ENCODE assay signal across 23 cellular contexts in the genomic region with DNA sequence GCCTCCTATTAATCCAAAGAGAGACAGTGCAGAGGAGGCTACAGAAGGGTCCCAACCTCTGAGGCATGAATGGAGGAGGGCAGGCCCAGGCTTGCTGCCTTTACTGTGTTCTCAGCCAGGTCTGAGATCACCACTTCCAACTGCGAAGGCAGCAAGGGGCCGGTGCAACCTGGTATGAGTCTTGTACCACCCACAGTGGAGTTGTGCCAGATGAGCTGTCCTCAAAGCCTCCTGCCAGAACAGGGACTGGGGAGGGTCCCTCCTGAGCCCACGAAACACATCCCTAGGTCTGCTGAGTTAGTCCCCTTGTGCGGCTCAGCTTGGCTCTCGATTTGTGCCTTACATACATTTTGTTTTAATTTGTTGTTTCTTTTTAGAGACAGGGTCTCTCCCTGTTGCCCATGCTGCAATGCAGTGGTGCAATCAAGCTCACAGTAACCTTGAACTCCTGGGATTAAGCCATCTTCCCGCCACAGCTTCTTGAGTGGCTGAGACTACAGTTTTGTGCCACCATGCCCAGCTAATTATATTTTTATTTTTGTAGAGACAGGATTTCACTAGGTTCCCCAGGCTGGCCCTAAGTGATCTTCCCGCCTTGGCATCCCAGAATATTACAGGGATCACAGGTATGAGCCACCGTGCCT. TPM values are rescaled to one million over a fixed set of nuclear protein-coding genes. Genes with fewer than 3 reads are reported as not detected.
DNase-seq lines count a peak whose midpoint lies in the region; ATAC-seq, FAIRE-seq and TF ChIP-seq lines count a peak whose summit lies in the region.
"Had no signal": no experiment of that assay in that cellular context is flagged by ENCODE, and none has a peak within 500 bp of the region (broad histone marks: within the 10 kb centered on the region; RNA-seq: fewer than 3 reads in every experiment).

No MANE protein-coding gene starts in this region.

- H4K5ac ChIP-seq in H1 (ENCODE audit: insufficient read length, low read depth, low read length) = no peak overlapping the region

- H2BK15ac ChIP-seq in H1 (ENCODE audit: low read length) = no peak overlapping the region

- H3K27ac ChIP-seq in RWPE1 (peak overlapping the region; percentile 83), H1 (ENCODE audit: low read depth, low read length) (no peak overlapping the region), lower lobe of right lung (no peak overlapping the region)
- H3K27ac ChIP-seq: ascending aorta, gastrocnemius medialis, tibial artery had no signal

- H3K4me2 ChIP-seq in H1 (ENCODE audit: insufficient read depth in 1 of 2, low read depth in 2 of 2, low read length in 2 of 2) = no peak overlapping the region

- POLR2A ChIA-PET in RWPE1 (lab: Yijun Ruan, JAX; ENCODE audit: low non-redundant PET) (interaction anchor here (0.8 to 1.2 kb wide), 2 partner anchors 9 to 10 kb away, joined by 4 read pairs; a partner anchor contains a TSS), H1 (lab: Charles Lee; ENCODE audit: partially characterized antibody) (interaction anchor here (0.6 to 4.1 kb wide), 7 partner anchors 8 to 409 kb away, joined by 3 to 23 read pairs (median 5); a partner anchor contains a TSS)

- ATAC-seq in omental fat pad (ENCODE audit: low FRiP score) (peak; percentile 12), HG02571 (IDR thresholded peaks at IDR 0.05; ENCODE audit: unreplicated experiment) (no peak), lower lobe of right lung (no peak)
- ATAC-seq: activated T-cell treated with anti-CD3 and anti-CD28 coated beads, Interleukin-2, amount 50 U/mL, for 4 hours; gastrocnemius medialis; stimulated activated naive CD8-positive, alpha-beta T cell treated with anti-CD3 and anti-CD28 coated beads, Interleukin-15, amount 100 ng/mL, for 72 hours had no signal

- no peak for TF ChIP-seq CTCF in RWPE1 (conservative IDR thresholded peaks at IDR 0.05; ENCODE audit: low read depth)
- no peak for TF ChIP-seq CTCF in H1 (IDR thresholded peaks at IDR 0.05; ENCODE audit: control extremely low read depth in 1 of 3, insufficient read depth in 1 of 3, low read depth in 1 of 3, low read length in 3 of 3)
- no peak for TF ChIP-seq CTCF in omental fat pad (IDR thresholded peaks at IDR 0.05)
- TF ChIP-seq CTCF in lower lobe of right lung (IDR thresholded peaks at IDR 0.05) = no peak

- CTCF ChIA-PET in RWPE1 (lab: Yijun Ruan, JAX) (no interaction called here), H1 (lab: Charles Lee; ENCODE audit: partially characterized antibody) (interaction anchor here (0.6 to 3.3 kb wide), 7 partner anchors 8 to 27 kb away, joined by 3 to 19 read pairs (median 5); a partner anchor contains a TSS)

- peaks cover 0 to under 1% of the 10 kb centered on the region in 2 experiments for H4K20me1 ChIP-seq in H1 (replicated peaks in 1 of 2; ENCODE audit: control insufficient read depth in 1 of 2, insufficient read depth in 2 of 2, low read length in 2 of 2)

- peak overlapping the region; percentile 81 for H4K8ac ChIP-seq in H1 (ENCODE audit: extremely low read depth, insufficient read depth, low read length)

- H3K23ac ChIP-seq in H1 (ENCODE audit: insufficient read length) = no peak overlapping the region

- H3K36me3 ChIP-seq in H1 (ENCODE audit: control insufficient read depth in 2 of 4, insufficient read depth in 4 of 4, low read length in 3 of 4) (no peaks in the 10 kb centered on the region; a peak in 1 of 8 replicates), lower lobe of right lung (no peaks in the 10 kb centered on the region)
- H3K36me3 ChIP-seq: ascending aorta, gastrocnemius medialis, tibial artery had no signal

- H2BK20ac ChIP-seq in H1 (ENCODE audit: low read length) = no peak overlapping the region

- TF ChIP-seq RAD21 in H1 (IDR thresholded peaks at IDR 0.05 in 1 of 2, conservative IDR thresholded peaks at IDR 0.05 in 1 of 2; ENCODE audit: low read depth in 2 of 2, low read length in 2 of 2) = no peak

- 93% methylated on average over 8 of the region's 8 CpGs; no CpG with 5 or more reads in 1 of the 2 experiments for WGBS in H1 (ENCODE audit: extremely low coverage in 1 of 2, insufficient coverage in 1 of 2, insufficient read length in 1 of 2, insufficient replicate concordance in 2 of 2, low coverage in 1 of 2, low lambda C conversion rate in 2 of 2, missing lambda C conversion rate in 1 of 2), 2 experiments

- no peak for TF ChIP-seq EP300 in H1 (IDR thresholded peaks at IDR 0.05; ENCODE audit: borderline replicate concordance in 1 of 2, low read depth in 2 of 2, low read length in 2 of 2)

- FAIRE-seq in H1 (lab: Jason Lieb, UNC) = no peak
- FAIRE-seq: G401.6, GM18507 had no signal

- H3K23me2 ChIP-seq in H1 (ENCODE audit: low read depth, low read length) = no peaks in the 10 kb centered on the region

- H3K79me1 ChIP-seq in H1 (ENCODE audit: low read depth, low read length) = no peaks in the 10 kb centered on the region

- no peak overlapping the region for H2AK5ac ChIP-seq in H1 (ENCODE audit: low read depth, low read length)

- no peak overlapping the region for H4K91ac ChIP-seq in H1 (replicated peaks; ENCODE audit: insufficient read length, low read length)

- no peak overlapping the region for H2BK12ac ChIP-seq in H1 (ENCODE audit: low read depth, low read length)

- TF ChIP-seq POLR2A in H1 (IDR thresholded peaks at IDR 0.05; ENCODE audit: control extremely low read depth in 1 of 2, low read depth in 2 of 2, low read length in 2 of 2) = no peak

- DNase-seq in NCI-H1694 (lab: John Stamatoyannopoulos, UW) (peak; percentile 59), RWPE1 (ENCODE audit: low spot score) (peak; percentile 69), H1 (ENCODE audit: low read depth in 1 of 2, low spot score in 2 of 2) (no peak), omental fat pad (ENCODE audit: low spot score) (no peak), lower lobe of right lung (no peak)
- no peak for DNase-seq in activated naive CD4-positive, alpha-beta T cell (lab: John Stamatoyannopoulos, UW)
- no peak for DNase-seq in activated CD4-positive, alpha-beta T cell treated with anti-CD3 and anti-CD28 coated beads, Interleukin-2, amount 50 U/mL, for 1 hour
- DNase-seq: activated T-cell treated with anti-CD3 and anti-CD28 coated beads, Interleukin-2, amount 50 U/mL, for 4 hours; CD4-positive, CD25-positive, alpha-beta regulatory T cell; effector CD4-positive, alpha-beta T cell; gastrocnemius medialis; NCI-H1092 treated with DMSO at 0.1 percent for 48 hours; NCI-H2107; NCI-H748 treated with DMSO at 0.1 percent for 48 hours; nucleus accumbens; stimulated activated CD4-positive, alpha-beta T cell treated with anti-CD3 and anti-CD28 coated beads, Interleukin-4, amount 100 ng/mL, for 4 hours; stimulated activated naive CD8-positive, alpha-beta T cell treated with anti-CD3 and anti-CD28 coated beads, Interleukin-15, amount 100 ng/mL, for 72 hours had no signal

- no peak overlapping the region for H2BK5ac ChIP-seq in H1 (ENCODE audit: low read depth, low read length)

- H3K18ac ChIP-seq in H1 (ENCODE audit: extremely low read depth, low read length) = no peak overlapping the region

- H3K4me1 ChIP-seq in H1 (replicated peaks in 1 of 4; ENCODE audit: control insufficient read depth in 3 of 4, insufficient read depth in 4 of 4, low read length in 3 of 4) (peaks cover 0 to 12% (median 4%) of the 10 kb centered on the region in 4 experiments; a peak in 5 of 7 replicates), lower lobe of right lung (peaks cover 9% of the 10 kb centered on the region)
- H3K4me1 ChIP-seq: ascending aorta, gastrocnemius medialis, tibial artery had no signal

- no peak overlapping the region for H3K14ac ChIP-seq in H1 (ENCODE audit: insufficient read length)

- no peak overlapping the region for H3K56ac ChIP-seq in H1 (replicated peaks; ENCODE audit: insufficient read length, low read depth, low read length)

- no peak overlapping the region for H3K9ac ChIP-seq in H1 (replicated peaks in 1 of 4; ENCODE audit: extremely low read depth in 1 of 4, low read depth in 3 of 4, low read length in 3 of 4)

- intact Hi-C loops in lower lobe of right lung (cut with DNase I) = no loop called here

- no peak overlapping the region for H2BK120ac ChIP-seq in H1 (replicated peaks; ENCODE audit: low read depth, low read length)

- H3K4ac ChIP-seq in H1 (replicated peaks; ENCODE audit: insufficient read length, low read depth, low read length) = no peak overlapping the region

- H3K9me3 ChIP-seq in H1 (ENCODE audit: insufficient read depth in 2 of 2, low read depth in 1 of 2, low read length in 1 of 2) (peaks cover 2 to 5% of the 10 kb centered on the region in 2 experiments; a peak in 1 of 4 replicates), lower lobe of right lung (no peaks in the 10 kb centered on the region)
- H3K9me3 ChIP-seq: ascending aorta, gastrocnemius medialis, tibial artery had no signal

- H3K4me3 ChIP-seq in H1 (ENCODE audit: extremely low read depth in 1 of 4, insufficient read depth in 2 of 4, low read depth in 3 of 4, low read length in 4 of 4) (no peak overlapping the region), lower lobe of right lung (no peak overlapping the region)
- H3K4me3 ChIP-seq: ascending aorta, gastrocnemius medialis, tibial artery had no signal

- H3K79me2 ChIP-seq in H1 (ENCODE audit: control insufficient read depth in 1 of 2, insufficient read depth in 2 of 2, low read length in 2 of 2) = no peaks in the 10 kb centered on the region

- H3K27me3 ChIP-seq in H1 (replicated peaks in 1 of 4; ENCODE audit: control insufficient read depth in 3 of 4, extremely low read depth in 1 of 4, insufficient read depth in 3 of 4, low read length in 3 of 4) (peaks cover 0 to 3% (median under 1%) of the 10 kb centered on the region in 4 experiments; a peak in 3 of 7 replicates), lower lobe of right lung (ENCODE audit: low read depth) (no peaks in the 10 kb centered on the region)
- H3K27me3 ChIP-seq: ascending aorta, tibial artery had no signal

- no peak overlapping the region for H2AFZ ChIP-seq in H1 (ENCODE audit: low read length)

RNA-seq across cellular contexts. Expression of a gene that starts 9.3 kb away (rescaled TPM):
- 1,082 and 1,119 TPM in 2 replicates for total RNA-seq in H1 (2021; fragmentation: NEBNext Ultra II Directional; extraction: Animal tissue kit (Norgen Biotek cat#: 25700))
- polyA plus RNA-seq in H1 (2011; rRNA removed) = 1,870 and 2,008 TPM in 2 replicates
- polyA plus RNA-seq in H1 (2011; cell fraction: cytosol; rRNA removed) = 1,234 TPM
- 854 TPM for polyA plus RNA-seq in H1 (2011; cell fraction: nucleus; rRNA removed)
- 481 to 1,182 TPM (median 1,056 TPM) in 4 replicates for polyA plus RNA-seq in H1 (2012, experiment 1 of 2)
- 1,334 TPM for polyA plus RNA-seq in H1 (2012, experiment 2 of 2)
- 1,822 TPM for polyA plus RNA-seq in H1 (2013, experiment 1 of 2)
- polyA plus RNA-seq in H1 (2013, experiment 2 of 2) = 1,703 TPM
- polyA minus RNA-seq in H1 (2011; rRNA and poly(A)+ RNA removed) = 45.6 and 50.1 TPM in 2 replicates
- 631 TPM for polyA minus RNA-seq in H1 (2011; cell fraction: cytosol; rRNA and poly(A)+ RNA removed)
- 307 TPM for polyA minus RNA-seq in H1 (2011; cell fraction: nucleus; rRNA and poly(A)+ RNA removed)
- total RNA-seq in omental fat pad (100 to 1,000 TPM; 136 to 255 (median 235) TPM), lower lobe of right lung (231 TPM)

RNA-seq across cellular contexts. Expression of a gene that starts 45.8 kb away (rescaled TPM):
- 12.5 and 13.2 TPM in 2 replicates for total RNA-seq in H1 (2021; fragmentation: NEBNext Ultra II Directional; extraction: Animal tissue kit (Norgen Biotek cat#: 25700))
- 9.1 and 10.7 TPM in 2 replicates for polyA plus RNA-seq in H1 (2011; rRNA removed)
- 16.2 TPM for polyA plus RNA-seq in H1 (2011; cell fraction: cytosol; rRNA removed)
- polyA plus RNA-seq in H1 (2011; cell fraction: nucleus; rRNA removed) = 32.5 TPM
- polyA plus RNA-seq in H1 (2012, experiment 1 of 2) = 12.7 to 19.4 TPM (median 16.1 TPM) in 4 replicates
- polyA plus RNA-seq in H1 (2012, experiment 2 of 2) = 9.7 TPM
- polyA plus RNA-seq in H1 (2013, experiment 1 of 2) = 14.1 TPM
- 12.3 TPM for polyA plus RNA-seq in H1 (2013, experiment 2 of 2)
- polyA minus RNA-seq in H1 (2011; rRNA and poly(A)+ RNA removed) = 16.2 and 25.1 TPM in 2 replicates
- 5.9 TPM for polyA minus RNA-seq in H1 (2011; cell fraction: cytosol; rRNA and poly(A)+ RNA removed)
- 20.7 TPM for polyA minus RNA-seq in H1 (2011; cell fraction: nucleus; rRNA and poly(A)+ RNA removed)
- total RNA-seq in omental fat pad (1 to 10 TPM; 3.1 to 9.2 (median 7.5) TPM), lower lobe of right lung (12.7 TPM)
- total RNA-seq: ascending aorta had no signal

RNA-seq across cellular contexts. Expression of a gene that starts 57.5 kb away (rescaled TPM):
- 4.7 and 6.3 TPM in 2 replicates for total RNA-seq in H1 (2021; fragmentation: NEBNext Ultra II Directional; extraction: Animal tissue kit (Norgen Biotek cat#: 25700))
- 13.3 and 13.5 TPM in 2 replicates for polyA plus RNA-seq in H1 (2011; rRNA removed)
- polyA plus RNA-seq in H1 (2011; cell fraction: cytosol; rRNA removed) = 14.8 TPM
- polyA plus RNA-seq in H1 (2011; cell fraction: nucleus; rRNA removed) = 35.3 TPM
- 5.7 to 10.8 TPM (median 10.0 TPM) in 4 replicates for polyA plus RNA-seq in H1 (2012, experiment 1 of 2)
- 3.2 TPM for polyA plus RNA-seq in H1 (2012, experiment 2 of 2)
- polyA plus RNA-seq in H1 (2013, experiment 1 of 2) = 9.2 TPM
- 7.4 TPM for polyA plus RNA-seq in H1 (2013, experiment 2 of 2)
- 0.88 and 1.4 TPM in 2 replicates for polyA minus RNA-seq in H1 (2011; rRNA and poly(A)+ RNA removed)
- polyA minus RNA-seq in H1 (2011; cell fraction: cytosol; rRNA and poly(A)+ RNA removed) = 3.4 TPM
- 3.0 TPM for polyA minus RNA-seq in H1 (2011; cell fraction: nucleus; rRNA and poly(A)+ RNA removed)
- total RNA-seq in omental fat pad (1 to 10 TPM in 3 of 4 donors, under 1 TPM in 1; 0.95 to 7.7 (median 3.3) TPM), lower lobe of right lung (7.3 TPM)
- total RNA-seq: activated CD8-positive, alpha-beta memory T cell treated with anti-CD3 and anti-CD28 coated beads for 36 hours; activated T-cell treated with anti-CD3 and anti-CD28 coated beads, Interleukin-2, amount 50 U/mL, for 4 hours; ascending aorta; CD4-positive, CD25-positive, alpha-beta regulatory T cell had no signal
- polyA plus RNA-seq: CD4-positive, CD25-positive, alpha-beta regulatory T cell had no signal

Comparison
In these comparisons a context has a peak if more than half of its experiments do, and no peak if none do; other contexts are left out.
1. DNase-seq: peak in NCI-H1694 (single experiment) and RWPE1 (single experiment); none in H1 (0 of 2), omental fat pad (single experiment), activated naive CD4-positive, alpha-beta T cell (0 of 4), activated CD4-positive, alpha-beta T cell treated with anti-CD3 and anti-CD28 coated beads, Interleukin-2, amount 50 U/mL, for 1 hour (single experiment) and lower lobe of right lung (single experiment).